ENCODE assay signal across 1 cellular context in the genomic region with DNA sequence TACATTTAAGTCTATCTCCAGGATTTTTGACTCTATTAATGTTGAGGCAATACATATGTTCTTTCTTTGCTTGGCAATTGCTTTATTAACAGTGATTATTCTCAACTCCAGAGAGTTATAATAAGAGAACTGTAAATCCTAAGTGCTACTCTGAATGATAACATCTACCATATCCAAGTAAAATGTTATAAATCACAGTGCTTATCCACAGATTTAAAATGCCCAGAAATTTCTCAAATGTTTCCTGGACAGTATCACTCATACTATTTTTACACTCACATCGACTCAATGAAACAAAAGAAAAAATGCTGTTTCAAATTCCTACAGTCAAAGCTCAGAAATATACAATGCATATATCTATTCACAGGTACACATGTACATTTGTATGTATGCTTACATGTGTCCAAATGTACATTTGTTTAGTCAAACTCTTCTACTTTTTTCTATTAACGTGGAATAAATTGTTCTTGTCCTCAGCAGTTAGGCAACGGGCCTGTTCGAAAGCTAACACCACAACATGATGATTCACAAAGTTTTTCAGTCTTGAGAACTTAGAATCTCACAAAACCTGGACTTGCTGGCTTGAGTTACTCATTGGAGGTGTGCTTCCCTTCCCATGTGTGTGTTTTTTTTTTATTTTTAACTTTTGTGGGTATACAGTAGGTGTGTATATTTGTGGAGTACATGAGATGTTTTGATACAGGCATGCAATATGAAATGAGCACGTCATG.
TF ChIP-seq lines count a peak whose summit lies in the region.

No MANE protein-coding gene starts in this region.

TF ChIP-seq in IMR-90, 13 proteins besides CTCF, POLR2A, EP300 and RAD21:
- TF ChIP-seq, protein P1, sequence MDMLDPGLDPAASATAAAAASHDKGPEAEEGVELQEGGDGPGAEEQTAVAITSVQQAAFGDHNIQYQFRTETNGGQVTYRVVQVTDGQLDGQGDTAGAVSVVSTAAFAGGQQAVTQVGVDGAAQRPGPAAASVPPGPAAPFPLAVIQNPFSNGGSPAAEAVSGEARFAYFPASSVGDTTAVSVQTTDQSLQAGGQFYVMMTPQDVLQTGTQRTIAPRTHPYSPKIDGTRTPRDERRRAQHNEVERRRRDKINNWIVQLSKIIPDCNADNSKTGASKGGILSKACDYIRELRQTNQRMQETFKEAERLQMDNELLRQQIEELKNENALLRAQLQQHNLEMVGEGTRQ (IDR thresholded peaks at IDR 0.05; ENCODE audit: low read depth, low read length): no peak
- TF ChIP-seq MAFK (IDR thresholded peaks at IDR 0.05; ENCODE audit: low read depth, low read length): no peak
- no peak for TF ChIP-seq BHLHE40 (IDR thresholded peaks at IDR 0.05; ENCODE audit: low read depth, low read length)
- no peak for TF ChIP-seq MAZ (IDR thresholded peaks at IDR 0.05; ENCODE audit: borderline replicate concordance, low read depth, low read length)
- no peak for TF ChIP-seq CEBPB (IDR thresholded peaks at IDR 0.05; ENCODE audit: low read depth, low read length)
- TF ChIP-seq CHD1 (IDR thresholded peaks at IDR 0.05; ENCODE audit: low read depth, low read length): no peak
- TF ChIP-seq SMC3 (IDR thresholded peaks at IDR 0.05; ENCODE audit: low read depth, low read length): no peak
- TF ChIP-seq, protein P2, sequence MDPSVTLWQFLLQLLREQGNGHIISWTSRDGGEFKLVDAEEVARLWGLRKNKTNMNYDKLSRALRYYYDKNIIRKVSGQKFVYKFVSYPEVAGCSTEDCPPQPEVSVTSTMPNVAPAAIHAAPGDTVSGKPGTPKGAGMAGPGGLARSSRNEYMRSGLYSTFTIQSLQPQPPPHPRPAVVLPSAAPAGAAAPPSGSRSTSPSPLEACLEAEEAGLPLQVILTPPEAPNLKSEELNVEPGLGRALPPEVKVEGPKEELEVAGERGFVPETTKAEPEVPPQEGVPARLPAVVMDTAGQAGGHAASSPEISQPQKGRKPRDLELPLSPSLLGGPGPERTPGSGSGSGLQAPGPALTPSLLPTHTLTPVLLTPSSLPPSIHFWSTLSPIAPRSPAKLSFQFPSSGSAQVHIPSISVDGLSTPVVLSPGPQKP (IDR thresholded peaks at IDR 0.05; ENCODE audit: borderline replicate concordance, low read depth, low read length): no peak
- no peak for TF ChIP-seq RFX5 (IDR thresholded peaks at IDR 0.05; ENCODE audit: low read depth, low read length)
- TF ChIP-seq NFE2L2 (IDR thresholded peaks at IDR 0.05; ENCODE audit: low read depth, low read length): no peak
- TF ChIP-seq FOS (IDR thresholded peaks at IDR 0.05; ENCODE audit: low read depth, low read length): no peak
- TF ChIP-seq MXI1 (IDR thresholded peaks at IDR 0.05; ENCODE audit: borderline replicate concordance, low read depth, low read length): no peak
- no peak for TF ChIP-seq RCOR1 (IDR thresholded peaks at IDR 0.05; ENCODE audit: insufficient replicate concordance, low read length)
